In genomic region chr1:26541431-26541815, GRCh38 we compare ENCODE assay signal across 9 cellular contexts. TPM values are rescaled to one million over a fixed set of nuclear protein-coding genes. Genes with fewer than 3 reads are reported as not detected.
DNase-seq lines count a peak whose midpoint lies in the region; ATAC-seq and TF ChIP-seq lines count a peak whose summit lies in the region.
"Had no signal": no experiment of that assay in that cellular context is flagged by ENCODE, and none has a peak within 500 bp of the region (broad histone marks: within the 10 kb centered on the region; RNA-seq: fewer than 3 reads in every experiment).

No MANE protein-coding gene starts in this region.

- DNase-seq in activated CD8-positive, alpha-beta memory T cell treated with anti-CD3 and anti-CD28 coated beads, Interleukin-2, amount 10 ng/mL, durations not matched to agents 7 days and 5 days = no peak
- no peak for DNase-seq in activated CD8-positive, alpha-beta memory T cell treated with anti-CD3 and anti-CD28 coated beads, Interleukin-2, amount 50 U/mL, for 48 hours
- no peak for DNase-seq in T-helper 17 cell
- DNase-seq in glutamatergic neuron = no peak
- DNase-seq: NCI-H187 treated with DMSO at 0.1 percent for 48 hours had no signal

- peak; percentile 0 for ATAC-seq in activated CD8-positive, alpha-beta memory T cell treated with anti-CD3 and anti-CD28 coated beads, Interleukin-2, amount 10 ng/mL, durations not matched to agents 7 days and 5 days
- ATAC-seq in T-helper 17 cell (no peak), GM21529 (IDR thresholded peaks at IDR 0.05; ENCODE audit: unreplicated experiment) (no peak), HG03159 (IDR thresholded peaks at IDR 0.05; ENCODE audit: unreplicated experiment) (no peak), HG02571 (IDR thresholded peaks at IDR 0.05; ENCODE audit: unreplicated experiment) (no peak)

- no peak overlapping the region for H3K9ac ChIP-seq in stomach smooth muscle (ENCODE audit: low read length in 2 of 2)

- no peak overlapping the region for H3K4me3 ChIP-seq in stomach smooth muscle (ENCODE audit: low read length in 2 of 2)

- no peaks in the 10 kb centered on the region for H3K36me3 ChIP-seq in stomach smooth muscle (ENCODE audit: control insufficient read depth in 2 of 2, insufficient read depth in 2 of 2, low read length in 2 of 2)

- H3K9me3 ChIP-seq in T-helper 17 cell (ENCODE audit: control insufficient read depth, low read length, poor library complexity, severe bottlenecking) = no peaks in the 10 kb centered on the region
- no peaks in the 10 kb centered on the region for H3K9me3 ChIP-seq in stomach smooth muscle (ENCODE audit: control insufficient read depth in 2 of 2, low read length in 2 of 2)

- H3K4me1 Mint-ChIP-seq in activated CD8-positive, alpha-beta memory T cell treated with anti-CD3 and anti-CD28 coated beads, Interleukin-2, amount 10 ng/mL, durations not matched to agents 7 days and 5 days = peaks cover 80% of the 10 kb centered on the region
- peaks cover 67% of the 10 kb centered on the region for H3K4me1 Mint-ChIP-seq in T-helper 17 cell
- H3K4me1 Mint-ChIP-seq in glutamatergic neuron (ENCODE audit: low read depth, unreplicated experiment) = peaks cover 15% of the 10 kb centered on the region

- H3K4me1 ChIP-seq in stomach smooth muscle (ENCODE audit: control insufficient read depth, insufficient read depth, low read length) = no peaks in the 10 kb centered on the region

- CTCF ChIA-PET in activated CD8-positive, alpha-beta memory T cell treated with anti-CD3 and anti-CD28 coated beads, Interleukin-2, amount 10 ng/mL, durations not matched to agents 7 days and 5 days (lab: Charles Lee) = interaction anchor here (0.7 to 6.4 kb wide), 23 partner anchors 9 to 349 kb away, joined by 3 to 82 read pairs (median 4); partner anchors contain the start of genes GPN2 and RPS6KA1

- peaks cover 15% of the 10 kb centered on the region for H3K36me3 Mint-ChIP-seq in activated CD8-positive, alpha-beta memory T cell treated with anti-CD3 and anti-CD28 coated beads, Interleukin-2, amount 10 ng/mL, durations not matched to agents 7 days and 5 days
- H3K36me3 Mint-ChIP-seq in T-helper 17 cell (ENCODE audit: low read depth) (peaks cover 2% of the 10 kb centered on the region), glutamatergic neuron (ENCODE audit: unreplicated experiment) (peaks cover 4% of the 10 kb centered on the region)

- peak overlapping the region; percentile 73 for H3K4me3 Mint-ChIP-seq in activated CD8-positive, alpha-beta memory T cell treated with anti-CD3 and anti-CD28 coated beads, Interleukin-2, amount 10 ng/mL, durations not matched to agents 7 days and 5 days
- H3K4me3 Mint-ChIP-seq in T-helper 17 cell (peak overlapping the region; percentile 86), glutamatergic neuron (ENCODE audit: unreplicated experiment) (no peak overlapping the region)

- H3K27me3 Mint-ChIP-seq in activated CD8-positive, alpha-beta memory T cell treated with anti-CD3 and anti-CD28 coated beads, Interleukin-2, amount 10 ng/mL, durations not matched to agents 7 days and 5 days = no peaks in the 10 kb centered on the region
- H3K27me3 Mint-ChIP-seq in T-helper 17 cell (no peaks in the 10 kb centered on the region), glutamatergic neuron (ENCODE audit: unreplicated experiment) (peaks cover 7% of the 10 kb centered on the region)

- no peaks in the 10 kb centered on the region for H3K27me3 ChIP-seq in stomach smooth muscle (ENCODE audit: control insufficient read depth in 1 of 2, insufficient read depth in 2 of 2, low read length in 2 of 2)

- no peaks in the 10 kb centered on the region for H3K9me3 Mint-ChIP-seq in activated CD8-positive, alpha-beta memory T cell treated with anti-CD3 and anti-CD28 coated beads, Interleukin-2, amount 10 ng/mL, durations not matched to agents 7 days and 5 days (ENCODE audit: low read depth)
- peaks cover 10% of the 10 kb centered on the region for H3K9me3 Mint-ChIP-seq in glutamatergic neuron (ENCODE audit: unreplicated experiment)

- TF ChIP-seq CTCF in glutamatergic neuron (IDR thresholded peaks at IDR 0.05; ENCODE audit: partially characterized antibody, unreplicated experiment) = no peak

- H3K27ac ChIP-seq in stomach smooth muscle (ENCODE audit: low read length) = peak overlapping the region; percentile 18

- peak overlapping the region; percentile 97 for H3K27ac Mint-ChIP-seq in activated CD8-positive, alpha-beta memory T cell treated with anti-CD3 and anti-CD28 coated beads, Interleukin-2, amount 10 ng/mL, durations not matched to agents 7 days and 5 days
- H3K27ac Mint-ChIP-seq in T-helper 17 cell = peak overlapping the region; percentile 97
- H3K27ac Mint-ChIP-seq in glutamatergic neuron (ENCODE audit: unreplicated experiment) = peak overlapping the region; percentile 38

RNA-seq across cellular contexts. Expression of gene RPS6KA1, which starts 11.9 kb away (rescaled TPM):
- 100 to 1,000 TPM; 158 to 181 TPM for total RNA-seq in activated CD8-positive, alpha-beta memory T cell treated with anti-CD3 and anti-CD28 coated beads, Interleukin-2, amount 10 ng/mL, durations not matched to agents 7 days and 5 days
- 10 to 100 TPM; 76.3 to 98.0 TPM for total RNA-seq in T-helper 17 cell
- 10.8 TPM for total RNA-seq in glutamatergic neuron (ENCODE audit: unreplicated experiment)

Comparison
In these comparisons a context has a peak if more than half of its experiments do, and no peak if none do; other contexts are left out.
1. H3K27ac Mint-ChIP-seq: peak in every context shown above with its lines; median percentile 97 in activated CD8-positive, alpha-beta memory T cell treated with anti-CD3 and anti-CD28 coated beads, Interleukin-2, amount 10 ng/mL, durations not matched to agents 7 days and 5 days; 97 in T-helper 17 cell; 38 in glutamatergic neuron.